In genomic region chr21:16082038-16082816, GRCh38 we compare ENCODE assay signal across 8 cellular contexts.
DNase-seq lines count a peak whose midpoint lies in the region; ATAC-seq, FAIRE-seq and TF ChIP-seq lines count a peak whose summit lies in the region.

No MANE protein-coding gene starts in this region.

- no peaks in the 10 kb centered on the region for H3K9me3 Mint-ChIP-seq in GM23338

- H3K27me3 ChIP-seq in GM23338 (ENCODE audit: insufficient read depth) (no peaks in the 10 kb centered on the region), RWPE2 (ENCODE audit: insufficient read depth, poor library complexity, severe bottlenecking) (no peaks in the 10 kb centered on the region)

- no peaks in the 10 kb centered on the region for H4K20me1 ChIP-seq in GM23338 (replicated peaks; ENCODE audit: insufficient read depth)

- FAIRE-seq in A549 (lab: Jason Lieb, UNC), result no peak

- H3F3A ChIP-seq in GM23338 (replicated peaks; ENCODE audit: low read depth), result no peaks in the 10 kb centered on the region

- WGBS in A549 (ENCODE audit: missing lambda C conversion rate), result 24% methylated on average over 6 of the region's 6 CpGs

- CTCF ChIA-PET in A549 (lab: Yijun Ruan, JAX), result interaction anchor here (0.7 to 2.6 kb wide), 17 partner anchors 9 to 1185 kb away, joined by 3 to 28 read pairs (median 3); no protein-coding TSS in a partner anchor

- no peaks in the 10 kb centered on the region for H3K79me2 ChIP-seq in GM23338 (replicated peaks; ENCODE audit: insufficient read depth)

- H3K4me1 Mint-ChIP-seq in GM23338, result no peaks in the 10 kb centered on the region

- no peaks in the 10 kb centered on the region for H3K36me3 Mint-ChIP-seq in GM23338 (ENCODE audit: low read depth)

- peak; percentile 42; the same call in 2 of the 3 replicates for TF ChIP-seq CTCF in A549 (IDR thresholded peaks at IDR 0.05)
- TF ChIP-seq CTCF in GM23338 (conservative IDR thresholded peaks at IDR 0.05; ENCODE audit: low read depth in 2 of 2), result peak in 1 of 2 experiments; percentile 56; a peak in 3 of 4 replicates
- TF ChIP-seq CTCF in RWPE2 (IDR thresholded peaks at IDR 0.05; ENCODE audit: poor library complexity, severe bottlenecking), result peak; percentile 71

- peaks cover 12% of the 10 kb centered on the region; the same call in 2 of the 3 replicates for H3K4me1 ChIP-seq in A549
- no peaks in the 10 kb centered on the region for H3K4me1 ChIP-seq in GM23338 (ENCODE audit: insufficient read depth)
- H3K4me1 ChIP-seq in RWPE2 (ENCODE audit: insufficient read depth, poor library complexity, severe bottlenecking), result peaks cover 13% of the 10 kb centered on the region

- POLR2A ChIA-PET in A549 (lab: Yijun Ruan, JAX), result interaction anchor here (1.6 kb wide), 1 partner anchor 112 kb away, joined by 4 read pairs; no protein-coding TSS in a partner anchor

- peak; percentile 31 to 59; a peak in 3 of 5 replicates for TF ChIP-seq RAD21 in A549 (conservative IDR thresholded peaks at IDR 0.05 in 1 of 2, IDR thresholded peaks at IDR 0.05 in 1 of 2)

- no peak for TF ChIP-seq EP300 in A549 (IDR thresholded peaks at IDR 0.05)

- no peaks in the 10 kb centered on the region for H3K9me3 ChIP-seq in A549
- H3K9me3 ChIP-seq in RWPE2 (ENCODE audit: severe bottlenecking), result no peaks in the 10 kb centered on the region

- peak overlapping the region; percentile 67 for H3K4me2 ChIP-seq in A549
- H3K4me2 ChIP-seq in GM23338, result no peak overlapping the region

- DNase-seq in A549 (ENCODE audit: low read depth in 1 of 2, low spot score in 1 of 2), result peak in 1 of 2 experiments; percentile 13
- peak; percentile 47 for DNase-seq in GM23338 (ENCODE audit: low spot score)
- DNase-seq in RWPE2 (ENCODE audit: low spot score), result no peak
- peak; percentile 72 for DNase-seq in globus pallidus (ENCODE audit: low spot score)
- no peak for DNase-seq in activated CD8-positive, alpha-beta memory T cell treated with anti-CD3 and anti-CD28 coated beads for 24 hours
- DNase-seq in activated CD8-positive, alpha-beta memory T cell treated with anti-CD3 and anti-CD28 coated beads, Interleukin-2, amount 50 U/mL, for 4 hours, result no peak

- ATAC-seq in A549 (no peak), GM23338 (no peak), RWPE2 (ENCODE audit: low read depth) (no peak), GM19455 (IDR thresholded peaks at IDR 0.05; ENCODE audit: unreplicated experiment) (no peak)

- H3K36me3 ChIP-seq in GM23338 (ENCODE audit: insufficient read depth), result no peaks in the 10 kb centered on the region
- H3K36me3 ChIP-seq in RWPE2 (ENCODE audit: low read depth), result no peaks in the 10 kb centered on the region

- TF ChIP-seq POLR2A in A549 (IDR thresholded peaks at IDR 0.05; ENCODE audit: low read length), result no peak

- H3K4me3 ChIP-seq in A549, result no peak overlapping the region
- H3K4me3 ChIP-seq in GM23338, result no peak overlapping the region
- no peak overlapping the region for H3K4me3 ChIP-seq in RWPE2 (ENCODE audit: severe bottlenecking)

- no peak overlapping the region for H3K4me3 Mint-ChIP-seq in GM23338

- H3K27ac ChIP-seq in A549 (no peak overlapping the region; a peak in 1 of 6 replicates), GM23338 (ENCODE audit: low read depth) (no peak overlapping the region), RWPE2 (ENCODE audit: poor library complexity, severe bottlenecking) (no peak overlapping the region), temporal lobe (ENCODE audit: low read depth, low read length) (peak overlapping the region; percentile 52)

- no peak overlapping the region for H2AFZ ChIP-seq in GM23338

- H3K27ac Mint-ChIP-seq in GM23338, result no peak overlapping the region

- no peaks in the 10 kb centered on the region for H3K27me3 Mint-ChIP-seq in GM23338 (ENCODE audit: insufficient read depth, low read depth, poor library complexity)

- no peaks in the 10 kb centered on the region for H3K9me2 ChIP-seq in GM23338 (ENCODE audit: insufficient read depth)

TF ChIP-seq in A549, 52 proteins besides CTCF, POLR2A, EP300 and RAD21:
- TF ChIP-seq SMC3 (IDR thresholded peaks at IDR 0.05) (peak; percentile 55), ATOH8 (CRISPR knock-in tag; IDR thresholded peaks at IDR 0.05; ENCODE audit: low read depth) (no peak)
TF ChIP-seq in A549: peak in this region for 1.

TF ChIP-seq in GM23338, 12 proteins besides CTCF, POLR2A, EP300 and RAD21 (continues in another document):
- TF ChIP-seq REST (IDR thresholded peaks at IDR 0.05; ENCODE audit: unreplicated experiment) (no peak), ZNF462 (CRISPR knock-in tag; IDR thresholded peaks at IDR 0.05) (no peak), EZH2phosphoT487 (IDR thresholded peaks at IDR 0.05; ENCODE audit: unreplicated experiment) (no peak), ZNF114 (CRISPR knock-in tag; IDR thresholded peaks at IDR 0.05) (no peak)

Comparison
In these comparisons a context has a peak if more than half of its experiments do, and no peak if none do; other contexts are left out.
1. DNase-seq: peak in GM23338 (single experiment) and globus pallidus (single experiment); none in RWPE2 (single experiment), activated CD8-positive, alpha-beta memory T cell treated with anti-CD3 and anti-CD28 coated beads for 24 hours (single experiment) and activated CD8-positive, alpha-beta memory T cell treated with anti-CD3 and anti-CD28 coated beads, Interleukin-2, amount 50 U/mL, for 4 hours (single experiment).